ENCODE assay signal across 8 cellular contexts in genomic region chr19:1248454-1249297, GRCh38. TPM values are rescaled to one million over a fixed set of nuclear protein-coding genes. Genes with fewer than 3 reads are reported as not detected.
DNase-seq lines count a peak whose midpoint lies in the region; TF ChIP-seq lines count a peak whose summit lies in the region.

Gene MIDN (plus strand): TSS chr19:1248583. CDS start chr19:1250297, 1,714 bp downstream.

- H3K27me3 Mint-ChIP-seq in chondrocyte (ENCODE audit: low read depth), result no peaks in the 10 kb centered on the region

- no peaks in the 10 kb centered on the region for H3K9me3 Mint-ChIP-seq in chondrocyte (ENCODE audit: low read depth)

- peak within 1 kb of the TSS; percentile 57 for H3K4me3 ChIP-seq in HFF-Myc (replicated peaks; ENCODE audit: low read depth, low read length)

- H3K27ac Mint-ChIP-seq in chondrocyte (ENCODE audit: unreplicated experiment), result peak within 1 kb of the TSS; percentile 86

- DNase-seq in DMS153 (lab: John Stamatoyannopoulos, UW) (peak; percentile 25), DMS153 treated with DMSO at 0.1 percent for 48 hours (lab: John Stamatoyannopoulos, UW; ENCODE audit: unreplicated experiment) (no peak), HFF-Myc (ENCODE audit: extremely low read depth, low read depth) (no peak), NCI-H1092 treated with DMSO at 0.1 percent for 48 hours (lab: John Stamatoyannopoulos, UW) (peak; percentile 73), chondrocyte (ENCODE audit: low spot score) (no peak), kidney tubule cell (ENCODE audit: low spot score) (peak; percentile 92)
- DNase-seq in activated CD4-positive, CD25-positive, alpha-beta regulatory T cell (lab: John Stamatoyannopoulos, UW), result peak; percentile 78 to 85 (median 82)
- DNase-seq in stimulated activated CD4-positive, alpha-beta T cell treated with anti-CD3 and anti-CD28 coated beads, Interleukin-1b, Interleukin-23, amount 100 ng/mL, for 48 hours, result peak; percentile 81

- peak; percentile 51 for TF ChIP-seq CTCF in HFF-Myc (IDR thresholded peaks at IDR 0.05; ENCODE audit: low read depth, low read length, missing control alignments)
- peak; percentile 88 for TF ChIP-seq CTCF in chondrocyte (IDR thresholded peaks at IDR 0.05)

- H3K4me3 Mint-ChIP-seq in chondrocyte (ENCODE audit: unreplicated experiment), result peak within 1 kb of the TSS; percentile 77

- peaks cover 15% of the 10 kb centered on the region for H3K4me1 Mint-ChIP-seq in chondrocyte (ENCODE audit: low read depth)

- H3K36me3 Mint-ChIP-seq in chondrocyte (ENCODE audit: low read depth), result peaks cover 10% of the 10 kb centered on the region

RNA-seq across cellular contexts. Expression of gene MIDN, which starts in this region (rescaled TPM):
- total RNA-seq in chondrocyte, result 64.5 to 75.3 TPM (median 68.3 TPM) in 3 replicates

Comparison
In these comparisons a context has a peak if more than half of its experiments do, and no peak if none do; other contexts are left out.
1. DNase-seq: peak in DMS153 (single experiment), NCI-H1092 treated with DMSO at 0.1 percent for 48 hours (single experiment), activated CD4-positive, CD25-positive, alpha-beta regulatory T cell (4 of 4), kidney tubule cell (single experiment) and stimulated activated CD4-positive, alpha-beta T cell treated with anti-CD3 and anti-CD28 coated beads, Interleukin-1b, Interleukin-23, amount 100 ng/mL, for 48 hours (single experiment); none in DMS153 treated with DMSO at 0.1 percent for 48 hours (single experiment), HFF-Myc (single experiment) and chondrocyte (single experiment).